In the genomic region with DNA sequence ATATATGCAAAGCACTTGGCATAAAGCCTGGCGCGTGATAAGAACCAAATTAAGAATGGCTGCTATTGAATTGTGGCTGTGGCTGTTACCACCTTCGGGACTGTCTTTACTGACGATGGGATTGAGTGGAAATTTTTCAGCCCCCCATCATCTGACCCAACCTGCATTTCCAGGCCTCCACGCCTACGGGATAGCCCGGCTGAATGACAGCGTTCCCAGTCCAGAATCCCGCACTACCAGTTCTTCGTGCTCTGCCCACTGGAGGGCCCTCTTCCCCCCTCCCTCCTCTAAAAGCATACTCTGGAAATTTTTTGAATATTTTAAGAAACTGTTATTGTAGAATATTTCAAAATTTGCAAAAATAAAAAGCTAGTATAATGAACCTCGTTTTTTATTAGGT, we compare ENCODE assay signal across 6 cellular contexts. TPM values are rescaled to one million over a fixed set of nuclear protein-coding genes. Genes with fewer than 3 reads are reported as not detected.
"Had no signal": no experiment of that assay in that cellular context is flagged by ENCODE, and none has a peak within 500 bp of the region (broad histone marks: within the 10 kb centered on the region; RNA-seq: fewer than 3 reads in every experiment).

No MANE protein-coding gene starts in this region.

- H3K36me3 ChIP-seq: brain microvascular endothelial cell had no signal

- H3K27ac Mint-ChIP-seq: activated CD8-positive, alpha-beta T cell treated with anti-CD3 and anti-CD28 coated beads, Interleukin-2, amount 10 ng/mL, durations not matched to agents 7 days and 5 days had no signal

- H3K4me3 Mint-ChIP-seq: activated CD8-positive, alpha-beta T cell treated with anti-CD3 and anti-CD28 coated beads, Interleukin-2, amount 10 ng/mL, durations not matched to agents 7 days and 5 days had no signal

- H3K27ac ChIP-seq: brain microvascular endothelial cell had no signal

- DNase-seq: activated CD8-positive, alpha-beta T cell treated with anti-CD3 and anti-CD28 coated beads, Interleukin-2, amount 10 ng/mL, durations not matched to agents 7 days and 5 days; brain microvascular endothelial cell; KG1; NCI-H510A; T1000 had no signal

- H3K27me3 ChIP-seq: brain microvascular endothelial cell had no signal

RNA-seq across cellular contexts. Expression of gene KRTDAP, which starts 11.0 kb away (rescaled TPM):
- total RNA-seq: activated CD8-positive, alpha-beta T cell treated with anti-CD3 and anti-CD28 coated beads, Interleukin-2, amount 10 ng/mL, durations not matched to agents 7 days and 5 days had no signal

RNA-seq across cellular contexts. Expression of gene FFAR2, which starts 31.2 kb away (rescaled TPM):
- total RNA-seq: activated CD8-positive, alpha-beta T cell treated with anti-CD3 and anti-CD28 coated beads, Interleukin-2, amount 10 ng/mL, durations not matched to agents 7 days and 5 days had no signal

RNA-seq across cellular contexts. Expression of gene DMKN, which starts 34.2 kb away (rescaled TPM):
- total RNA-seq: activated CD8-positive, alpha-beta T cell treated with anti-CD3 and anti-CD28 coated beads, Interleukin-2, amount 10 ng/mL, durations not matched to agents 7 days and 5 days had no signal

RNA-seq across cellular contexts. Expression of gene SBSN, which starts 48.8 kb away (rescaled TPM):
- total RNA-seq: activated CD8-positive, alpha-beta T cell treated with anti-CD3 and anti-CD28 coated beads, Interleukin-2, amount 10 ng/mL, durations not matched to agents 7 days and 5 days had no signal

RNA-seq across cellular contexts. Expression of gene GAPDHS, which starts 54.0 kb away (rescaled TPM):
- total RNA-seq: activated CD8-positive, alpha-beta T cell treated with anti-CD3 and anti-CD28 coated beads, Interleukin-2, amount 10 ng/mL, durations not matched to agents 7 days and 5 days had no signal
- polyA plus RNA-seq: adipose tissue had no signal
